Comparison of ENCODE assay signal across 1 cellular context in genomic region chr2:62145478-62146100, GRCh38.
TF ChIP-seq lines count a peak whose summit lies in the region.

No MANE protein-coding gene starts in this region.

TF ChIP-seq in GM12878, 131 proteins besides CTCF, POLR2A, EP300 and RAD21 (continued from another document and continues in another):
- no peak for TF ChIP-seq STAT1 (conservative IDR thresholded peaks at IDR 0.05)
- TF ChIP-seq, protein P1, sequence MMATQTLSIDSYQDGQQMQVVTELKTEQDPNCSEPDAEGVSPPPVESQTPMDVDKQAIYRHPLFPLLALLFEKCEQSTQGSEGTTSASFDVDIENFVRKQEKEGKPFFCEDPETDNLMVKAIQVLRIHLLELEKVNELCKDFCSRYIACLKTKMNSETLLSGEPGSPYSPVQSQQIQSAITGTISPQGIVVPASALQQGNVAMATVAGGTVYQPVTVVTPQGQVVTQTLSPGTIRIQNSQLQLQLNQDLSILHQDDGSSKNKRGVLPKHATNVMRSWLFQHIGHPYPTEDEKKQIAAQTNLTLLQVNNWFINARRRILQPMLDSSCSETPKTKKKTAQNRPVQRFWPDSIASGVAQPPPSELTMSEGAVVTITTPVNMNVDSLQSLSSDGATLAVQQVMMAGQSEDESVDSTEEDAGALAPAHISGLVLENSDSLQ (IDR thresholded peaks at IDR 0.05) = peak; percentile 76; the same call in 1 of the 2 replicates
- no peak for TF ChIP-seq JUND (IDR thresholded peaks at IDR 0.05; ENCODE audit: low read depth, low read length)
- no peak for TF ChIP-seq E2F8 (IDR thresholded peaks at IDR 0.05; ENCODE audit: low read depth, partially characterized antibody)
- no peak for TF ChIP-seq WRNIP1 (IDR thresholded peaks at IDR 0.05; ENCODE audit: borderline replicate concordance, low read depth, low read length)
- TF ChIP-seq, protein P2, sequence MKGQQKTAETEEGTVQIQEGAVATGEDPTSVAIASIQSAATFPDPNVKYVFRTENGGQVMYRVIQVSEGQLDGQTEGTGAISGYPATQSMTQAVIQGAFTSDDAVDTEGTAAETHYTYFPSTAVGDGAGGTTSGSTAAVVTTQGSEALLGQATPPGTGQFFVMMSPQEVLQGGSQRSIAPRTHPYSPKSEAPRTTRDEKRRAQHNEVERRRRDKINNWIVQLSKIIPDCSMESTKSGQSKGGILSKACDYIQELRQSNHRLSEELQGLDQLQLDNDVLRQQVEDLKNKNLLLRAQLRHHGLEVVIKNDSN (IDR thresholded peaks at IDR 0.05; ENCODE audit: borderline replicate concordance, extremely low read length, insufficient read depth, low read depth, low read length) = no peak
- TF ChIP-seq, protein P3, sequence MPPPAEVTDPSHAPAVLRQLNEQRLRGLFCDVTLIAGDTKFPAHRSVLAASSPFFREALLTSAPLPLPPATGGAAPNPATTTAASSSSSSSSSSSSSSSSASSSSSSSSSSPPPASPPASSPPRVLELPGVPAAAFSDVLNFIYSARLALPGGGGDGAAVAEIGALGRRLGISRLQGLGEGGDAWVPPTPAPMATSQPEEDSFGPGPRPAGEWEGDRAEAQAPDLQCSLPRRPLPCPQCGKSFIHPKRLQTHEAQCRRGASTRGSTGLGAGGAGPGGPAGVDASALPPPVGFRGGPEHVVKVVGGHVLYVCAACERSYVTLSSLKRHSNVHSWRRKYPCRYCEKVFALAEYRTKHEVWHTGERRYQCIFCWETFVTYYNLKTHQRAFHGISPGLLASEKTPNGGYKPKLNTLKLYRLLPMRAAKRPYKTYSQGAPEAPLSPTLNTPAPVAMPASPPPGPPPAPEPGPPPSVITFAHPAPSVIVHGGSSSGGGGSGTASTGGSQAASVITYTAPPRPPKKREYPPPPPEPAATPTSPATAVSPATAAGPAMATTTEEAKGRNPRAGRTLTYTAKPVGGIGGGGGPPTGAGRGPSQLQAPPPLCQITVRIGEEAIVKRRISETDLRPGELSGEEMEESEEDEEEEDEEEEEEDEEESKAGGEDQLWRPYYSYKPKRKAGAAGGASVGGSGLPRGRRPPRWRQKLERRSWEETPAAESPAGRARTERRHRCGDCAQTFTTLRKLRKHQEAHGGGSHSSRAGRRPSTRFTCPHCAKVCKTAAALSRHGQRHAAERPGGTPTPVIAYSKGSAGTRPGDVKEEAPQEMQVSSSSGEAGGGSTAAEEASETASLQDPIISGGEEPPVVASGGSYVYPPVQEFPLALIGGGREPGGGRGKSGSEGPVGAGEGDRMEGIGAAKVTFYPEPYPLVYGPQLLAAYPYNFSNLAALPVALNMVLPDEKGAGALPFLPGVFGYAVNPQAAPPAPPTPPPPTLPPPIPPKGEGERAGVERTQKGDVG (CRISPR knock-in tag; IDR thresholded peaks at IDR 0.05) = no peak
- TF ChIP-seq, protein P4, sequence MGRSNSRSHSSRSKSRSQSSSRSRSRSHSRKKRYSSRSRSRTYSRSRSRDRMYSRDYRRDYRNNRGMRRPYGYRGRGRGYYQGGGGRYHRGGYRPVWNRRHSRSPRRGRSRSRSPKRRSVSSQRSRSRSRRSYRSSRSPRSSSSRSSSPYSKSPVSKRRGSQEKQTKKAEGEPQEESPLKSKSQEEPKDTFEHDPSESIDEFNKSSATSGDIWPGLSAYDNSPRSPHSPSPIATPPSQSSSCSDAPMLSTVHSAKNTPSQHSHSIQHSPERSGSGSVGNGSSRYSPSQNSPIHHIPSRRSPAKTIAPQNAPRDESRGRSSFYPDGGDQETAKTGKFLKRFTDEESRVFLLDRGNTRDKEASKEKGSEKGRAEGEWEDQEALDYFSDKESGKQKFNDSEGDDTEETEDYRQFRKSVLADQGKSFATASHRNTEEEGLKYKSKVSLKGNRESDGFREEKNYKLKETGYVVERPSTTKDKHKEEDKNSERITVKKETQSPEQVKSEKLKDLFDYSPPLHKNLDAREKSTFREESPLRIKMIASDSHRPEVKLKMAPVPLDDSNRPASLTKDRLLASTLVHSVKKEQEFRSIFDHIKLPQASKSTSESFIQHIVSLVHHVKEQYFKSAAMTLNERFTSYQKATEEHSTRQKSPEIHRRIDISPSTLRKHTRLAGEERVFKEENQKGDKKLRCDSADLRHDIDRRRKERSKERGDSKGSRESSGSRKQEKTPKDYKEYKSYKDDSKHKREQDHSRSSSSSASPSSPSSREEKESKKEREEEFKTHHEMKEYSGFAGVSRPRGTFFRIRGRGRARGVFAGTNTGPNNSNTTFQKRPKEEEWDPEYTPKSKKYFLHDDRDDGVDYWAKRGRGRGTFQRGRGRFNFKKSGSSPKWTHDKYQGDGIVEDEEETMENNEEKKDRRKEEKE (IDR thresholded peaks at IDR 0.05) = no peak
- TF ChIP-seq NKRF (conservative IDR thresholded peaks at IDR 0.05) = no peak
- TF ChIP-seq, protein P5, sequence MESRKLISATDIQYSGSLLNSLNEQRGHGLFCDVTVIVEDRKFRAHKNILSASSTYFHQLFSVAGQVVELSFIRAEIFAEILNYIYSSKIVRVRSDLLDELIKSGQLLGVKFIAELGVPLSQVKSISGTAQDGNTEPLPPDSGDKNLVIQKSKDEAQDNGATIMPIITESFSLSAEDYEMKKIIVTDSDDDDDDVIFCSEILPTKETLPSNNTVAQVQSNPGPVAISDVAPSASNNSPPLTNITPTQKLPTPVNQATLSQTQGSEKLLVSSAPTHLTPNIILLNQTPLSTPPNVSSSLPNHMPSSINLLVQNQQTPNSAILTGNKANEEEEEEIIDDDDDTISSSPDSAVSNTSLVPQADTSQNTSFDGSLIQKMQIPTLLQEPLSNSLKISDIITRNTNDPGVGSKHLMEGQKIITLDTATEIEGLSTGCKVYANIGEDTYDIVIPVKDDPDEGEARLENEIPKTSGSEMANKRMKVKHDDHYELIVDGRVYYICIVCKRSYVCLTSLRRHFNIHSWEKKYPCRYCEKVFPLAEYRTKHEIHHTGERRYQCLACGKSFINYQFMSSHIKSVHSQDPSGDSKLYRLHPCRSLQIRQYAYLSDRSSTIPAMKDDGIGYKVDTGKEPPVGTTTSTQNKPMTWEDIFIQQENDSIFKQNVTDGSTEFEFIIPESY (IDR thresholded peaks at IDR 0.05) = no peak
- TF ChIP-seq CBX3 (IDR thresholded peaks at IDR 0.05; ENCODE audit: borderline replicate concordance, low read depth) = no peak
- no peak for TF ChIP-seq RFX5 (IDR thresholded peaks at IDR 0.05; ENCODE audit: low read depth, low read length)
- no peak for TF ChIP-seq ATF3 (IDR thresholded peaks at IDR 0.05; ENCODE audit: borderline replicate concordance, extremely low read depth, low read depth, low read length)
- TF ChIP-seq, protein P6, sequence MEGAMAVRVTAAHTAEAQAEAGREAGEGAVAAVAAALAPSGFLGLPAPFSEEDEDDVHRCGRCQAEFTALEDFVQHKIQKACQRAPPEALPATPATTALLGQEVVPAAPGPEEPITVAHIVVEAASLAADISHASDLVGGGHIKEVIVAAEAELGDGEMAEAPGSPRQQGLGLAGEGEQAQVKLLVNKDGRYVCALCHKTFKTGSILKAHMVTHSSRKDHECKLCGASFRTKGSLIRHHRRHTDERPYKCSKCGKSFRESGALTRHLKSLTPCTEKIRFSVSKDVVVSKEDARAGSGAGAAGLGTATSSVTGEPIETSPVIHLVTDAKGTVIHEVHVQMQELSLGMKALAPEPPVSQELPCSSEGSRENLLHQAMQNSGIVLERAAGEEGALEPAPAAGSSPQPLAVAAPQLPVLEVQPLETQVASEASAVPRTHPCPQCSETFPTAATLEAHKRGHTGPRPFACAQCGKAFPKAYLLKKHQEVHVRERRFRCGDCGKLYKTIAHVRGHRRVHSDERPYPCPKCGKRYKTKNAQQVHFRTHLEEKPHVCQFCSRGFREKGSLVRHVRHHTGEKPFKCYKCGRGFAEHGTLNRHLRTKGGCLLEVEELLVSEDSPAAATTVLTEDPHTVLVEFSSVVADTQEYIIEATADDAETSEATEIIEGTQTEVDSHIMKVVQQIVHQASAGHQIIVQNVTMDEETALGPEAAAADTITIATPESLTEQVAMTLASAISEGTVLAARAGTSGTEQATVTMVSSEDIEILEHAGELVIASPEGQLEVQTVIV (IDR thresholded peaks at IDR 0.05; ENCODE audit: borderline replicate concordance, partially characterized antibody) = no peak
- peak; percentile 53; the same call in 1 of the 2 replicates for TF ChIP-seq CHD2 (IDR thresholded peaks at IDR 0.05; ENCODE audit: borderline replicate concordance, low read depth, low read length)
- no peak for TF ChIP-seq CREB1 (IDR thresholded peaks at IDR 0.05; ENCODE audit: low read depth)
- no peak for TF ChIP-seq RB1 (IDR thresholded peaks at IDR 0.05; ENCODE audit: borderline replicate concordance)
- no peak for TF ChIP-seq MTA3 (IDR thresholded peaks at IDR 0.05; ENCODE audit: borderline replicate concordance, low read length)
- no peak; the same call in 1 of the 2 replicates for TF ChIP-seq PAX5 (IDR thresholded peaks at IDR 0.05; ENCODE audit: borderline replicate concordance, low read depth, low read length)
- no peak for TF ChIP-seq CHD4 (IDR thresholded peaks at IDR 0.05)
- TF ChIP-seq ZNF24 (IDR thresholded peaks at IDR 0.05) = 0 out of 2 replicates have a peak, but pooled peaks have one; percentile 32
- no peak for TF ChIP-seq KDM1A (IDR thresholded peaks at IDR 0.05; ENCODE audit: borderline replicate concordance)
- peak; percentile 61 for TF ChIP-seq GATAD2B (conservative IDR thresholded peaks at IDR 0.05; ENCODE audit: low read depth)
- TF ChIP-seq BCL11A (IDR thresholded peaks at IDR 0.05; ENCODE audit: low read depth, low read length) = peak; percentile 75; the same call in 1 of the 2 replicates
- TF ChIP-seq, protein P7, sequence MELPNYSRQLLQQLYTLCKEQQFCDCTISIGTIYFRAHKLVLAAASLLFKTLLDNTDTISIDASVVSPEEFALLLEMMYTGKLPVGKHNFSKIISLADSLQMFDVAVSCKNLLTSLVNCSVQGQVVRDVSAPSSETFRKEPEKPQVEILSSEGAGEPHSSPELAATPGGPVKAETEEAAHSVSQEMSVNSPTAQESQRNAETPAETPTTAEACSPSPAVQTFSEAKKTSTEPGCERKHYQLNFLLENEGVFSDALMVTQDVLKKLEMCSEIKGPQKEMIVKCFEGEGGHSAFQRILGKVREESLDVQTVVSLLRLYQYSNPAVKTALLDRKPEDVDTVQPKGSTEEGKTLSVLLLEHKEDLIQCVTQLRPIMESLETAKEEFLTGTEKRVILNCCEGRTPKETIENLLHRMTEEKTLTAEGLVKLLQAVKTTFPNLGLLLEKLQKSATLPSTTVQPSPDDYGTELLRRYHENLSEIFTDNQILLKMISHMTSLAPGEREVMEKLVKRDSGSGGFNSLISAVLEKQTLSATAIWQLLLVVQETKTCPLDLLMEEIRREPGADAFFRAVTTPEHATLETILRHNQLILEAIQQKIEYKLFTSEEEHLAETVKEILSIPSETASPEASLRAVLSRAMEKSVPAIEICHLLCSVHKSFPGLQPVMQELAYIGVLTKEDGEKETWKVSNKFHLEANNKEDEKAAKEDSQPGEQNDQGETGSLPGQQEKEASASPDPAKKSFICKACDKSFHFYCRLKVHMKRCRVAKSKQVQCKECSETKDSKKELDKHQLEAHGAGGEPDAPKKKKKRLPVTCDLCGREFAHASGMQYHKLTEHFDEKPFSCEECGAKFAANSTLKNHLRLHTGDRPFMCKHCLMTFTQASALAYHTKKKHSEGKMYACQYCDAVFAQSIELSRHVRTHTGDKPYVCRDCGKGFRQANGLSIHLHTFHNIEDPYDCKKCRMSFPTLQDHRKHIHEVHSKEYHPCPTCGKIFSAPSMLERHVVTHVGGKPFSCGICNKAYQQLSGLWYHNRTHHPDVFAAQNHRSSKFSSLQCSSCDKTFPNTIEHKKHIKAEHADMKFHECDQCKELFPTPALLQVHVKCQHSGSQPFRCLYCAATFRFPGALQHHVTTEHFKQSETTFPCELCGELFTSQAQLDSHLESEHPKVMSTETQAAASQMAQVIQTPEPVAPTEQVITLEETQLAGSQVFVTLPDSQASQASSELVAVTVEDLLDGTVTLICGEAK (IDR thresholded peaks at IDR 0.05; ENCODE audit: borderline replicate concordance) = no peak
- TF ChIP-seq ZZZ3 (IDR thresholded peaks at IDR 0.05; ENCODE audit: control insufficient read depth, insufficient read length, low read depth) = no peak
- TF ChIP-seq IKZF1 (conservative IDR thresholded peaks at IDR 0.05) = peak; percentile 58
- TF ChIP-seq POLR2AphosphoS2 (IDR thresholded peaks at IDR 0.05; ENCODE audit: low read depth, low read length) = no peak
- TF ChIP-seq SUZ12 (IDR thresholded peaks at IDR 0.05; ENCODE audit: unreplicated experiment) = no peak
- TF ChIP-seq FOS (IDR thresholded peaks at IDR 0.05; ENCODE audit: borderline replicate concordance, extremely low read depth, insufficient read length) = no peak
- no peak for TF ChIP-seq EGR1 (IDR thresholded peaks at IDR 0.05; ENCODE audit: borderline replicate concordance in 1 of 2, low read depth in 2 of 2, low read length in 2 of 2)
